Comparison of ENCODE assay signal across 15 cellular contexts in the genomic region with DNA sequence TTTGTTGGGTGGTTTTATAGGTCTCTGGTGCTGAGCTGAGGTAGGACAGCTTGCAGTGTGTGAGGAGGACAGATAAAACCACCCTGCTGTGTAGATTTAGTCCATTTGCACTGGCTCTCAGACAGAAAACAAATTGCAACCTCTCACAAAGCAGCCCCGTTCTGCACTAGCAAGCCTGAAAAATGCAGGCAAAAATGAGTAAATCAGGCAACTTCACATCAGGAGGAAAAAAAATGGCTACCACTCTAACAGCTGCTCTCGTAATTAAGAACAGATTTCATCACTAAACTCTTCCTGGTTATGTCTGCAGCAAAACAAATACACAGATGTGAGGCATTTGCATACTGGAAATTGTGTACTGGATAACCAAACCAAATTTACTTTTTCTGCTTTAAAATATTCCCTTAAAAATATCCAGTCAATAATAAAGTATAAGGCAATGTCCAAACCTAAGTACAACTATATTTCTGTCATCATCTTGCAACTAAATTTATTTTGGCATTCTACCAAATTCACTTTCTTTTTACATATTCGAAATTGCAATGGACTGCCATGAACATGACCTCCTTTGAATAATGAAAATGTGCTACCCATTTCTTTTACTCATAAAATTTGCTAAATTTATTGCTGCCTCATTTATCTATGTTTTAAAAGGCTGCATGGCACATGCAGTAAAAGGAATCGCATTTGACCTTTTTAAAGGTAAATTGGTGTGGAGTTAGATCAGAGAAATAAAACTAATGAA.
DNase-seq lines count a peak whose midpoint lies in the region; ATAC-seq and TF ChIP-seq lines count a peak whose summit lies in the region.
"Had no signal": no experiment of that assay in that cellular context is flagged by ENCODE, and none has a peak within 500 bp of the region (broad histone marks: within the 10 kb centered on the region; RNA-seq: fewer than 3 reads in every experiment).

No MANE protein-coding gene starts in this region.

- peaks cover 30% of the 10 kb centered on the region for H3K4me1 ChIP-seq in neural progenitor cell

- no peak overlapping the region for H3K4me3 ChIP-seq in neural progenitor cell

- H3K79me2 ChIP-seq in neural progenitor cell (ENCODE audit: low read depth) = no peaks in the 10 kb centered on the region

- no peak for ATAC-seq in HG03469 (IDR thresholded peaks at IDR 0.05; ENCODE audit: unreplicated experiment)

- H3K27ac Mint-ChIP-seq in neural progenitor cell = peak overlapping the region; percentile 32
- H3K27ac Mint-ChIP-seq: T-helper 1 cell treated with Interleukin-12 subunit alpha and Interleukin-12 subunit beta and Interleukin-4 antibody, amounts not matched to agents 30 μg/mL and 1 μg/mL, for 36 hours had no signal

- H3K36me3 ChIP-seq in neural progenitor cell = no peaks in the 10 kb centered on the region

- H3K27me3 ChIP-seq in neural progenitor cell = no peaks in the 10 kb centered on the region

- H3K4me3 Mint-ChIP-seq in neural progenitor cell = no peak overlapping the region
- H3K4me3 Mint-ChIP-seq: T-helper 1 cell treated with Interleukin-12 subunit alpha and Interleukin-12 subunit beta and Interleukin-4 antibody, amounts not matched to agents 30 μg/mL and 1 μg/mL, for 36 hours had no signal

- H3K9me3 ChIP-seq in neural progenitor cell (ENCODE audit: low read depth) = no peaks in the 10 kb centered on the region

- H3K27ac ChIP-seq in neural progenitor cell = no peak overlapping the region

- H3K9me3 Mint-ChIP-seq in neural progenitor cell = peaks cover 2% of the 10 kb centered on the region
- H3K9me3 Mint-ChIP-seq: T-helper 1 cell treated with Interleukin-12 subunit alpha and Interleukin-12 subunit beta and Interleukin-4 antibody, amounts not matched to agents 30 μg/mL and 1 μg/mL, for 36 hours had no signal

- H3K9ac ChIP-seq in neural progenitor cell = no peak overlapping the region

- TF ChIP-seq CTCF in neural progenitor cell (IDR thresholded peaks at IDR 0.05) = no peak

- DNase-seq in EL = peak; percentile 31
- DNase-seq in NCI-H2227 (lab: John Stamatoyannopoulos, UW; ENCODE audit: unreplicated experiment) = peak; percentile 60
- DNase-seq in epidermal melanocyte (ENCODE audit: insufficient read length, low spot score) = peak; percentile 34
- peak; percentile 41 for DNase-seq in neural progenitor cell (ENCODE audit: low spot score)
- no peak for DNase-seq in OCI-M2 (lab: John Stamatoyannopoulos, UW; ENCODE audit: unreplicated experiment)
- DNase-seq in NCI-H345 (lab: John Stamatoyannopoulos, UW) = no peak
- DNase-seq in activated CD4-positive, alpha-beta T cell treated with anti-CD3 and anti-CD28 coated beads, Interleukin-2, amount 50 U/mL, for 1 hour = no peak
- DNase-seq: activated CD4-positive, alpha-beta T cell treated with anti-CD3 and anti-CD28 coated beads, Interleukin-2, amount 50 U/mL, for 48 hours; activated gamma-delta T cell treated with Interleukin-2 at 50 U/mL for 16 hours; head of caudate nucleus; NCI-H1417 treated with DMSO at 0.1 percent for 48 hours; stimulated activated CD4-positive, alpha-beta T cell treated with anti-CD3 and anti-CD28 coated beads, Interleukin-2, amount 100 ng/mL, for 48 hours; stimulated activated naive CD4-positive, alpha-beta T cell had no signal

- H3K4me1 Mint-ChIP-seq in neural progenitor cell = peaks cover 47% of the 10 kb centered on the region

- H3K27me3 Mint-ChIP-seq in neural progenitor cell (ENCODE audit: insufficient read depth, low read depth) = peaks cover 5% of the 10 kb centered on the region

- H3K4me2 ChIP-seq in neural progenitor cell = peak overlapping the region; percentile 30

- H3K36me3 Mint-ChIP-seq in neural progenitor cell = peaks cover 7% of the 10 kb centered on the region

- H3F3A ChIP-seq in neural progenitor cell (ENCODE audit: low read depth) = peaks cover 6% of the 10 kb centered on the region

- no peak overlapping the region for H2AFZ ChIP-seq in neural progenitor cell (replicated peaks)

- H4K20me1 ChIP-seq in neural progenitor cell (ENCODE audit: low read depth) = no peaks in the 10 kb centered on the region

Comparison
In these comparisons a context has a peak if more than half of its experiments do, and no peak if none do; other contexts are left out.
1. DNase-seq: peak in EL (single experiment), NCI-H2227 (single experiment), epidermal melanocyte (single experiment) and neural progenitor cell (single experiment); none in OCI-M2 (single experiment), NCI-H345 (single experiment) and activated CD4-positive, alpha-beta T cell treated with anti-CD3 and anti-CD28 coated beads, Interleukin-2, amount 50 U/mL, for 1 hour (single experiment).